ENCODE assay signal across 25 cellular contexts in the genomic region with DNA sequence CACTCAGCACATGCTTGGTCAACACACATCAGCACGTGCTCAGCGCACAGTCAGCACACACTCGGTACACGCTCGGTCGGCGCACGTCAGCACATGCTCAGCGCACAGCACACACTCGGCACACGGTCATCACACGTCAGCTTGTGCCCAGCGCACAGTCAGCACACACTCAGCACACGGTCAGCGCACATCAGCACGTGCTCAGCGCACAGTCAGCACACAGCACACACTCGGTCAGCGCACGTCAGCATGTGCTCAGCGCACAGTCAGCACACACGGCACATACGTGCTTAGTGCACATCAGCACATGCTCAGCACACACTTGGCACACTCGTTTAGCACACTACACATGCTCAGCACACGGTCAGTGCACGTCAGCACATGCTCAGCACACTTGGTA.
"Had no signal": no experiment of that assay in that cellular context is flagged by ENCODE, and none has a peak within 500 bp of the region (broad histone marks: within the 10 kb centered on the region; RNA-seq: fewer than 3 reads in every experiment).

No MANE protein-coding gene starts in this region.

- H3K9me3 Mint-ChIP-seq: nephron; stimulated activated naive B cell treated with anti-CD40 and anti-IgM and Interleukin-4, amounts not matched to agents 10 μg/mL and 1 μg/mL and 100 μg/mL, for 72 hours; T-helper 2 cell treated with Interferon-gamma antibody and Interleukin-4, amounts not matched to agents 5 μg/mL and 100 μg/mL, for 36 hours had no signal

- H3K4me1 ChIP-seq: body of pancreas, colonic mucosa, heart left ventricle, tibial nerve had no signal

- H3K27me3 Mint-ChIP-seq: activated CD4-positive, alpha-beta T cell treated with anti-CD3 and anti-CD28 coated beads for 36 hours; activated CD8-positive, alpha-beta memory T cell treated with anti-CD3 and anti-CD28 coated beads, Interleukin-2, amount 10 ng/mL, durations not matched to agents 7 days and 5 days; activated naive CD8-positive, alpha-beta T cell; progenitor cell of endocrine pancreas; stimulated activated naive B cell treated with anti-CD40 and anti-IgM and Interleukin-4, amounts not matched to agents 10 μg/mL and 1 μg/mL and 100 μg/mL, for 72 hours had no signal

- H3K27ac ChIP-seq: body of pancreas, colonic mucosa, heart left ventricle, ovary, tibial nerve had no signal

- H3K4me3 Mint-ChIP-seq: activated CD4-positive, alpha-beta T cell treated with anti-CD3 and anti-CD28 coated beads for 36 hours; activated CD8-positive, alpha-beta memory T cell treated with anti-CD3 and anti-CD28 coated beads, Interleukin-2, amount 10 ng/mL, durations not matched to agents 7 days and 5 days; activated CD8-positive, alpha-beta T cell treated with anti-CD3 and anti-CD28 coated beads, Interleukin-2, amount 10 ng/mL, durations not matched to agents 7 days and 5 days; activated naive CD8-positive, alpha-beta T cell; nephron; stimulated activated naive B cell treated with anti-CD40 and anti-IgM and Interleukin-4, amounts not matched to agents 10 μg/mL and 1 μg/mL and 100 μg/mL, for 72 hours; T-helper 2 cell treated with Interferon-gamma antibody and Interleukin-4, amounts not matched to agents 5 μg/mL and 100 μg/mL, for 36 hours had no signal

- H3K4me1 Mint-ChIP-seq: activated CD4-positive, alpha-beta T cell treated with anti-CD3 and anti-CD28 coated beads for 36 hours; nephron; stimulated activated naive B cell treated with anti-CD40 and anti-IgM and Interleukin-4, amounts not matched to agents 10 μg/mL and 1 μg/mL and 100 μg/mL, for 72 hours had no signal

- H3K36me3 ChIP-seq: colonic mucosa, ovary had no signal

- H3K9me3 ChIP-seq: body of pancreas, colonic mucosa, heart left ventricle, ovary, tibial nerve had no signal

- H3K27me3 ChIP-seq: body of pancreas, colonic mucosa, heart left ventricle, ovary, tibial nerve had no signal

- DNase-seq: activated CD4-positive, alpha-beta T cell treated with anti-CD3 and anti-CD28 coated beads for 36 hours; activated CD4-positive, CD25-positive, alpha-beta regulatory T cell; activated CD8-positive, alpha-beta memory T cell treated with anti-CD3 and anti-CD28 coated beads, Interleukin-2, amount 10 ng/mL, durations not matched to agents 7 days and 5 days; activated CD8-positive, alpha-beta T cell treated with anti-CD3 and anti-CD28 coated beads, Interleukin-2, amount 10 ng/mL, durations not matched to agents 7 days and 5 days; activated effector memory CD4-positive, alpha-beta T cell treated with Interleukin-2 at 50 U/mL for 16 hours; activated naive CD4-positive, alpha-beta T cell treated with Interleukin-2 at 50 U/mL for 16 hours; body of pancreas; cerebellar nuclear complex; colonic mucosa; effector CD8-positive, alpha-beta T cell; foreskin fibroblast; heart left ventricle; hypothalamus; ovary; retina; stimulated activated CD4-positive, alpha-beta T cell treated with anti-CD3 and anti-CD28 coated beads, Interleukin-15, amount 100 ng/mL, for 24 hours; stimulated activated CD4-positive, alpha-beta T cell treated with anti-CD3 and anti-CD28 coated beads, Interleukin-2, amount 100 ng/mL, for 24 hours; stimulated activated naive B cell treated with anti-CD40 and anti-IgM and Interleukin-4, amounts not matched to agents 10 μg/mL and 1 μg/mL and 100 μg/mL, for 72 hours; T-helper 1 cell had no signal

- H3K4me3 ChIP-seq: body of pancreas, colonic mucosa, heart left ventricle, lung, ovary, tibial nerve had no signal

- ATAC-seq: activated CD4-positive, alpha-beta T cell treated with anti-CD3 and anti-CD28 coated beads for 36 hours; activated CD8-positive, alpha-beta memory T cell treated with anti-CD3 and anti-CD28 coated beads, Interleukin-2, amount 10 ng/mL, durations not matched to agents 7 days and 5 days; activated CD8-positive, alpha-beta T cell treated with anti-CD3 and anti-CD28 coated beads, Interleukin-2, amount 10 ng/mL, durations not matched to agents 7 days and 5 days; body of pancreas; stimulated activated naive B cell treated with anti-CD40 and anti-IgM and Interleukin-4, amounts not matched to agents 10 μg/mL and 1 μg/mL and 100 μg/mL, for 72 hours had no signal

- H3K27ac Mint-ChIP-seq: activated CD4-positive, alpha-beta T cell treated with anti-CD3 and anti-CD28 coated beads for 36 hours; activated CD8-positive, alpha-beta memory T cell treated with anti-CD3 and anti-CD28 coated beads, Interleukin-2, amount 10 ng/mL, durations not matched to agents 7 days and 5 days; activated CD8-positive, alpha-beta T cell treated with anti-CD3 and anti-CD28 coated beads, Interleukin-2, amount 10 ng/mL, durations not matched to agents 7 days and 5 days; activated naive CD8-positive, alpha-beta T cell; nephron; stimulated activated naive B cell treated with anti-CD40 and anti-IgM and Interleukin-4, amounts not matched to agents 10 μg/mL and 1 μg/mL and 100 μg/mL, for 72 hours; T-helper 2 cell treated with Interferon-gamma antibody and Interleukin-4, amounts not matched to agents 5 μg/mL and 100 μg/mL, for 36 hours had no signal
